Comparison of ENCODE assay signal across 8 cellular contexts in genomic region chr12:105330938-105331804, GRCh38. TPM values are rescaled to one million over a fixed set of nuclear protein-coding genes. Genes with fewer than 3 reads are reported as not detected.
A peak's percentile ranks its signal among the peaks of the same experiment; 100 is the strongest.
DNase-seq lines count a peak whose midpoint lies in the region; ATAC-seq and TF ChIP-seq lines count a peak whose summit lies in the region.

No MANE protein-coding gene starts in this region.

- ATAC-seq in HG03460 (IDR thresholded peaks at IDR 0.05; ENCODE audit: unreplicated experiment) = peak; percentile 11
- ATAC-seq in WTC11 = peak; percentile 12

- H3K27me3 ChIP-seq in mucosa of rectum (ENCODE audit: control insufficient read depth in 2 of 2, insufficient read depth in 2 of 2, low read length in 2 of 2) (no peaks in the 10 kb centered on the region), thyroid gland (no peaks in the 10 kb centered on the region)

- H3K4me1 Mint-ChIP-seq in activated naive CD4-positive, alpha-beta T cell treated with anti-CD3 and anti-CD28 coated beads for 36 hours (ENCODE audit: low read depth) = peaks cover 39% of the 10 kb centered on the region
- peaks cover 37% of the 10 kb centered on the region for H3K4me1 Mint-ChIP-seq in WTC11

- H3K4me1 ChIP-seq in mucosa of rectum (ENCODE audit: control insufficient read depth in 2 of 2, insufficient read depth in 2 of 2, low read length in 2 of 2) (peaks cover 10 to 12% of the 10 kb centered on the region in 2 donors), thyroid gland (peaks cover 4 to 10% of the 10 kb centered on the region in 2 donors)

- H3K9me3 ChIP-seq in mucosa of rectum (ENCODE audit: control insufficient read depth in 2 of 2, low read length in 2 of 2) (no peaks in the 10 kb centered on the region), thyroid gland (no peaks in the 10 kb centered on the region)

- peak overlapping the region; percentile 61 to 78 for H3K4me3 ChIP-seq in mucosa of rectum (ENCODE audit: low read length in 2 of 2)
- H3K4me3 ChIP-seq in thyroid gland (replicated peaks in 1 of 3) = peak overlapping the region in 2 of 3 donors; percentile 30 to 71

- H3K27me3 Mint-ChIP-seq in activated naive CD4-positive, alpha-beta T cell treated with anti-CD3 and anti-CD28 coated beads for 36 hours (ENCODE audit: low read depth) = no peaks in the 10 kb centered on the region
- peaks cover 65% of the 10 kb centered on the region for H3K27me3 Mint-ChIP-seq in WTC11 (ENCODE audit: low read depth)

- H3K27ac Mint-ChIP-seq in activated naive CD4-positive, alpha-beta T cell treated with anti-CD3 and anti-CD28 coated beads for 36 hours = no peak overlapping the region
- H3K27ac Mint-ChIP-seq in WTC11 = no peak overlapping the region

- intact Hi-C loops in activated naive CD4-positive, alpha-beta T cell treated with anti-CD3 and anti-CD28 coated beads for 36 hours (cut with micrococcal nuclease) = loop anchor here (1.0 to 10.0 kb wide), 7 partner anchors 95 to 1486 kb away; partner anchors contain the start of genes APPL2, CKAP4, NOPCHAP1 and NT5DC3
- intact Hi-C loops in thyroid gland (cut with DNase I) = no loop called here

- CTCF ChIA-PET in activated naive CD4-positive, alpha-beta T cell treated with anti-CD3 and anti-CD28 coated beads for 36 hours (lab: Charles Lee) = interaction anchor here (0.7 to 1.4 kb wide), 2 partner anchors 17 to 27 kb away, joined by 3 read pairs; no protein-coding TSS in a partner anchor
- CTCF ChIA-PET in WTC11 (lab: Charles Lee) = interaction anchor here (0.7 to 1.7 kb wide), 3 partner anchors 52 to 964 kb away, joined by 3 to 4 read pairs (median 3); no protein-coding TSS in a partner anchor

- no peaks in the 10 kb centered on the region for H3K36me3 ChIP-seq in mucosa of rectum (ENCODE audit: control insufficient read depth in 2 of 2, insufficient read depth in 2 of 2, low read length in 2 of 2)
- no peaks in the 10 kb centered on the region for H3K36me3 ChIP-seq in thyroid gland

- peak overlapping the region in 1 of 2 donors; percentile 68 for H3K9ac ChIP-seq in mucosa of rectum (ENCODE audit: low read depth in 1 of 2, low read length in 2 of 2)

- H3K9me3 Mint-ChIP-seq in activated naive CD4-positive, alpha-beta T cell treated with anti-CD3 and anti-CD28 coated beads for 36 hours = no peaks in the 10 kb centered on the region
- no peaks in the 10 kb centered on the region for H3K9me3 Mint-ChIP-seq in WTC11

- peak overlapping the region; percentile 76 for H3K4me3 Mint-ChIP-seq in activated naive CD4-positive, alpha-beta T cell treated with anti-CD3 and anti-CD28 coated beads for 36 hours
- peak overlapping the region; percentile 67 for H3K4me3 Mint-ChIP-seq in WTC11

- DNase-seq in activated naive CD4-positive, alpha-beta T cell treated with anti-CD3 and anti-CD28 coated beads for 36 hours = peak; percentile 46
- no peak for DNase-seq in activated naive CD4-positive, alpha-beta T cell treated with Interleukin-2 at 50 U/mL for 16 hours
- peak; percentile 25 for DNase-seq in WTC11 (ENCODE audit: low spot score)
- DNase-seq in effector CD8-positive, alpha-beta T cell (lab: John Stamatoyannopoulos, UW) = peak; percentile 36
- DNase-seq in thyroid gland = peak; percentile 21 to 24
- no peak for DNase-seq in amniotic stem cell (lab: John Stamatoyannopoulos, UW)

- 6 to 13% methylated on average over 8 to 30 of the region's 46 CpGs for WGBS in thyroid gland, 2 donors

- POLR2A ChIA-PET in WTC11 (lab: Charles Lee) = interaction anchor here (0.6 kb wide), 1 partner anchor 542 kb away, joined by 3 read pairs; no protein-coding TSS in a partner anchor

- no peaks in the 10 kb centered on the region for H3K36me3 Mint-ChIP-seq in activated naive CD4-positive, alpha-beta T cell treated with anti-CD3 and anti-CD28 coated beads for 36 hours (ENCODE audit: low read depth)
- no peaks in the 10 kb centered on the region for H3K36me3 Mint-ChIP-seq in WTC11

- TF ChIP-seq POLR2A in thyroid gland (IDR thresholded peaks at IDR 0.05) = no peak

- TF ChIP-seq CTCF in WTC11 (IDR thresholded peaks at IDR 0.05) (no peak), thyroid gland (IDR thresholded peaks at IDR 0.05) (no peak)

- H3K27ac ChIP-seq in mucosa of rectum (ENCODE audit: low read depth in 2 of 2, low read length in 2 of 2) (peak overlapping the region; percentile 48 to 53), thyroid gland (no peak overlapping the region)

TF ChIP-seq in WTC11, 78 proteins besides CTCF, POLR2A, EP300 and RAD21:
- TF ChIP-seq OVOL2 (CRISPR knock-in tag; IDR thresholded peaks at IDR 0.05; ENCODE audit: borderline replicate concordance) (no peak), ZNF263 (CRISPR knock-in tag; IDR thresholded peaks at IDR 0.05; ENCODE audit: low read depth) (peak; percentile 18; the same call in 1 of the 2 replicates), ZNF532 (CRISPR knock-in tag; IDR thresholded peaks at IDR 0.05; ENCODE audit: borderline replicate concordance) (no peak)
- TF ChIP-seq, protein P1, sequence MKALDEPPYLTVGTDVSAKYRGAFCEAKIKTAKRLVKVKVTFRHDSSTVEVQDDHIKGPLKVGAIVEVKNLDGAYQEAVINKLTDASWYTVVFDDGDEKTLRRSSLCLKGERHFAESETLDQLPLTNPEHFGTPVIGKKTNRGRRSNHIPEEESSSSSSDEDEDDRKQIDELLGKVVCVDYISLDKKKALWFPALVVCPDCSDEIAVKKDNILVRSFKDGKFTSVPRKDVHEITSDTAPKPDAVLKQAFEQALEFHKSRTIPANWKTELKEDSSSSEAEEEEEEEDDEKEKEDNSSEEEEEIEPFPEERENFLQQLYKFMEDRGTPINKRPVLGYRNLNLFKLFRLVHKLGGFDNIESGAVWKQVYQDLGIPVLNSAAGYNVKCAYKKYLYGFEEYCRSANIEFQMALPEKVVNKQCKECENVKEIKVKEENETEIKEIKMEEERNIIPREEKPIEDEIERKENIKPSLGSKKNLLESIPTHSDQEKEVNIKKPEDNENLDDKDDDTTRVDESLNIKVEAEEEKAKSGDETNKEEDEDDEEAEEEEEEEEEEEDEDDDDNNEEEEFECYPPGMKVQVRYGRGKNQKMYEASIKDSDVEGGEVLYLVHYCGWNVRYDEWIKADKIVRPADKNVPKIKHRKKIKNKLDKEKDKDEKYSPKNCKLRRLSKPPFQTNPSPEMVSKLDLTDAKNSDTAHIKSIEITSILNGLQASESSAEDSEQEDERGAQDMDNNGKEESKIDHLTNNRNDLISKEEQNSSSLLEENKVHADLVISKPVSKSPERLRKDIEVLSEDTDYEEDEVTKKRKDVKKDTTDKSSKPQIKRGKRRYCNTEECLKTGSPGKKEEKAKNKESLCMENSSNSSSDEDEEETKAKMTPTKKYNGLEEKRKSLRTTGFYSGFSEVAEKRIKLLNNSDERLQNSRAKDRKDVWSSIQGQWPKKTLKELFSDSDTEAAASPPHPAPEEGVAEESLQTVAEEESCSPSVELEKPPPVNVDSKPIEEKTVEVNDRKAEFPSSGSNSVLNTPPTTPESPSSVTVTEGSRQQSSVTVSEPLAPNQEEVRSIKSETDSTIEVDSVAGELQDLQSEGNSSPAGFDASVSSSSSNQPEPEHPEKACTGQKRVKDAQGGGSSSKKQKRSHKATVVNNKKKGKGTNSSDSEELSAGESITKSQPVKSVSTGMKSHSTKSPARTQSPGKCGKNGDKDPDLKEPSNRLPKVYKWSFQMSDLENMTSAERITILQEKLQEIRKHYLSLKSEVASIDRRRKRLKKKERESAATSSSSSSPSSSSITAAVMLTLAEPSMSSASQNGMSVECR (CRISPR knock-in tag; IDR thresholded peaks at IDR 0.05; ENCODE audit: borderline replicate concordance) = no peak

RNA-seq across cellular contexts. Expression of gene C12orf75, which starts 0.7 kb away (rescaled TPM):
- total RNA-seq in activated naive CD4-positive, alpha-beta T cell treated with anti-CD3 and anti-CD28 coated beads for 36 hours = 10 to 100 TPM; 41.1 to 48.5 TPM
- total RNA-seq in WTC11 (2021) (25.5 to 31.2 TPM (median 27.4 TPM) in 3 replicates), thyroid gland (1 to 10 TPM; 1.9 to 5.8 (median 4.3) TPM)

Comparison
In these comparisons a context has a peak if more than half of its experiments do, and no peak if none do; other contexts are left out.
1. DNase-seq: peak in activated naive CD4-positive, alpha-beta T cell treated with anti-CD3 and anti-CD28 coated beads for 36 hours (single experiment), WTC11 (single experiment), effector CD8-positive, alpha-beta T cell (single experiment) and thyroid gland (2 of 2); none in activated naive CD4-positive, alpha-beta T cell treated with Interleukin-2 at 50 U/mL for 16 hours (single experiment) and amniotic stem cell (single experiment).
2. H3K27ac ChIP-seq: peak in mucosa of rectum (2 of 2); none in thyroid gland (0 of 3).